In genomic region chr22:46082633-46083032, GRCh38 we compare ENCODE assay signal across 14 cellular contexts.
A peak's percentile ranks its signal among the peaks of the same experiment; 100 is the strongest.
DNase-seq lines count a peak whose midpoint lies in the region; ATAC-seq and TF ChIP-seq lines count a peak whose summit lies in the region.
"Had no signal": no experiment of that assay in that cellular context is flagged by ENCODE, and none has a peak within 500 bp of the region (broad histone marks: within the 10 kb centered on the region; RNA-seq: fewer than 3 reads in every experiment).

No MANE protein-coding gene starts in this region.

- H3K9me3 Mint-ChIP-seq in HFFc6 (no peaks in the 10 kb centered on the region), CD14-positive monocyte (no peaks in the 10 kb centered on the region)
- H3K9me3 Mint-ChIP-seq: activated CD4-positive, alpha-beta T cell treated with anti-CD3 and anti-CD28 coated beads, Interleukin-2, amount 10 ng/mL, durations not matched to agents 7 days and 5 days; activated naive CD4-positive, alpha-beta T cell treated with anti-CD3 and anti-CD28 coated beads, Interleukin-2, amount 10 ng/mL, durations not matched to agents 7 days and 5 days; effector memory CD8-positive, alpha-beta T cell; T-helper 1 cell treated with Interleukin-12 subunit alpha and Interleukin-12 subunit beta and Interleukin-4 antibody, amounts not matched to agents 30 μg/mL and 1 μg/mL, for 36 hours had no signal

- in situ Hi-C loops in astrocyte of the cerebellum (cut with HindIII; ENCODE audit: low sequenced_read_pairs) = no loop called here

- ATAC-seq in left lung (no peak), GM18502 (IDR thresholded peaks at IDR 0.05; ENCODE audit: poor library complexity, unreplicated experiment) (no peak)
- ATAC-seq: effector memory CD8-positive, alpha-beta T cell had no signal

- H2AFZ ChIP-seq in MM.1S (ENCODE audit: low read length) = no peak overlapping the region

- TF ChIP-seq CTCF in HFFc6 (IDR thresholded peaks at IDR 0.05) = no peak
- no peak for TF ChIP-seq CTCF in astrocyte of the cerebellum (IDR thresholded peaks at IDR 0.05; ENCODE audit: low read depth, low read length, missing control alignments)
- TF ChIP-seq CTCF in left lung (IDR thresholded peaks at IDR 0.05) = no peak
- TF ChIP-seq CTCF in suprapubic skin (IDR thresholded peaks at IDR 0.05) = no peak
- TF ChIP-seq CTCF in CD14-positive monocyte (IDR thresholded peaks at IDR 0.05) = no peak
- TF ChIP-seq CTCF in MM.1S (IDR thresholded peaks at IDR 0.05; ENCODE audit: low read length) = no peak

- 29% methylated on average over 8 of the region's 8 CpGs for WGBS in suprapubic skin

- TF ChIP-seq EP300 in suprapubic skin (IDR thresholded peaks at IDR 0.05) = no peak

- H3K36me3 Mint-ChIP-seq in HFFc6 (ENCODE audit: low read depth) (peaks cover 65% of the 10 kb centered on the region), CD14-positive monocyte (peaks cover 21 to 59% of the 10 kb centered on the region in 2 donors)

- no peak overlapping the region for H3K9ac ChIP-seq in MM.1S (ENCODE audit: low read length)

- TF ChIP-seq POLR2A in suprapubic skin (IDR thresholded peaks at IDR 0.05) = no peak

- H4K20me1 ChIP-seq in MM.1S (ENCODE audit: insufficient read depth, low read length) = no peaks in the 10 kb centered on the region

- no peaks in the 10 kb centered on the region for H3K9me2 ChIP-seq in MM.1S (replicated peaks; ENCODE audit: insufficient read depth, low read length)

- peaks cover 0 to 40% of the 10 kb centered on the region in 2 donors for H3K36me3 ChIP-seq in left lung
- H3K36me3 ChIP-seq in suprapubic skin = no peaks in the 10 kb centered on the region
- no peaks in the 10 kb centered on the region for H3K36me3 ChIP-seq in MM.1S (replicated peaks; ENCODE audit: insufficient read depth, low read length)

- H3K4me1 ChIP-seq in left lung = peaks cover 53 to 87% of the 10 kb centered on the region in 2 donors
- peaks cover 93% of the 10 kb centered on the region for H3K4me1 ChIP-seq in suprapubic skin
- H3K4me1 ChIP-seq in MM.1S (ENCODE audit: low read length) = no peaks in the 10 kb centered on the region

- H3K4me3 Mint-ChIP-seq in HFFc6 (peak overlapping the region; percentile 97), CD14-positive monocyte (no peak overlapping the region)
- H3K4me3 Mint-ChIP-seq: activated CD4-positive, alpha-beta T cell treated with anti-CD3 and anti-CD28 coated beads, Interleukin-2, amount 10 ng/mL, durations not matched to agents 7 days and 5 days; activated naive CD4-positive, alpha-beta T cell treated with anti-CD3 and anti-CD28 coated beads, Interleukin-2, amount 10 ng/mL, durations not matched to agents 7 days and 5 days; effector memory CD8-positive, alpha-beta T cell; T-helper 1 cell treated with Interleukin-12 subunit alpha and Interleukin-12 subunit beta and Interleukin-4 antibody, amounts not matched to agents 30 μg/mL and 1 μg/mL, for 36 hours had no signal

- H3K4me3 ChIP-seq in astrocyte of the cerebellum (ENCODE audit: low read depth, low read length) (peak overlapping the region; percentile 98), left lung (peak overlapping the region; percentile 32 to 75), suprapubic skin (peak overlapping the region; percentile 79), MM.1S (ENCODE audit: low read length) (no peak overlapping the region)

- DNase-seq in HFFc6 = no peak
- DNase-seq in astrocyte of the cerebellum (ENCODE audit: low read depth) = no peak
- no peak for DNase-seq in left lung
- DNase-seq in suprapubic skin (ENCODE audit: low spot score in 2 of 2) = no peak
- no peak for DNase-seq in globus pallidus (ENCODE audit: low spot score)
- no peak for DNase-seq in CD14-positive monocyte (ENCODE audit: low spot score)
- no peak for DNase-seq in MM.1S
- DNase-seq: activated CD4-positive, alpha-beta T cell treated with anti-CD3 and anti-CD28 coated beads, Interleukin-2, amount 10 ng/mL, durations not matched to agents 7 days and 5 days; activated naive CD4-positive, alpha-beta T cell treated with anti-CD3 and anti-CD28 coated beads, Interleukin-2, amount 10 ng/mL, durations not matched to agents 7 days and 5 days; COR-L47; effector memory CD8-positive, alpha-beta T cell; NCI-H1417 had no signal

- no peak overlapping the region for H3K4me2 ChIP-seq in MM.1S (ENCODE audit: low read depth, low read length)

- H3K27ac ChIP-seq in left lung (peak overlapping the region; percentile 97 to 98), suprapubic skin (peak overlapping the region; percentile 98), MM.1S (ENCODE audit: low read length) (no peak overlapping the region)

- peak overlapping the region; percentile 98 for H3K27ac Mint-ChIP-seq in HFFc6
- no peak overlapping the region for H3K27ac Mint-ChIP-seq in CD14-positive monocyte
- H3K27ac Mint-ChIP-seq: activated CD4-positive, alpha-beta T cell treated with anti-CD3 and anti-CD28 coated beads, Interleukin-2, amount 10 ng/mL, durations not matched to agents 7 days and 5 days; activated naive CD4-positive, alpha-beta T cell treated with anti-CD3 and anti-CD28 coated beads, Interleukin-2, amount 10 ng/mL, durations not matched to agents 7 days and 5 days; T-helper 1 cell treated with Interleukin-12 subunit alpha and Interleukin-12 subunit beta and Interleukin-4 antibody, amounts not matched to agents 30 μg/mL and 1 μg/mL, for 36 hours had no signal

- H3K27me3 ChIP-seq in left lung (no peaks in the 10 kb centered on the region), suprapubic skin (no peaks in the 10 kb centered on the region), MM.1S (replicated peaks; ENCODE audit: insufficient read depth, low read length) (no peaks in the 10 kb centered on the region)

- H3K79me2 ChIP-seq in MM.1S (ENCODE audit: low read length) = no peaks in the 10 kb centered on the region; the same call in 1 of the 2 replicates

- H3F3A ChIP-seq in MM.1S (ENCODE audit: insufficient read depth, low read length) = no peaks in the 10 kb centered on the region

- intact Hi-C loops in left lung (cut with DNase I) (no loop called here), CD14-positive monocyte (cut with micrococcal nuclease) (no loop called here)

- H3K9me3 ChIP-seq in left lung = no peaks in the 10 kb centered on the region
- no peaks in the 10 kb centered on the region for H3K9me3 ChIP-seq in suprapubic skin
- no peaks in the 10 kb centered on the region for H3K9me3 ChIP-seq in MM.1S (replicated peaks; ENCODE audit: insufficient read depth, low read length)

- peaks cover 37% of the 10 kb centered on the region for H3K27me3 Mint-ChIP-seq in HFFc6 (ENCODE audit: insufficient read depth)
- H3K27me3 Mint-ChIP-seq in CD14-positive monocyte (ENCODE audit: low read depth in 3 of 3) = no peaks in the 10 kb centered on the region
- H3K27me3 Mint-ChIP-seq: activated CD4-positive, alpha-beta T cell treated with anti-CD3 and anti-CD28 coated beads, Interleukin-2, amount 10 ng/mL, durations not matched to agents 7 days and 5 days; activated naive CD4-positive, alpha-beta T cell treated with anti-CD3 and anti-CD28 coated beads, Interleukin-2, amount 10 ng/mL, durations not matched to agents 7 days and 5 days; effector memory CD8-positive, alpha-beta T cell had no signal

- H3K4me1 Mint-ChIP-seq in HFFc6 (ENCODE audit: low read depth) (peaks cover 77% of the 10 kb centered on the region), CD14-positive monocyte (no peaks in the 10 kb centered on the region)
